17 cellular contexts compared by ENCODE assay signal in the genomic region with DNA sequence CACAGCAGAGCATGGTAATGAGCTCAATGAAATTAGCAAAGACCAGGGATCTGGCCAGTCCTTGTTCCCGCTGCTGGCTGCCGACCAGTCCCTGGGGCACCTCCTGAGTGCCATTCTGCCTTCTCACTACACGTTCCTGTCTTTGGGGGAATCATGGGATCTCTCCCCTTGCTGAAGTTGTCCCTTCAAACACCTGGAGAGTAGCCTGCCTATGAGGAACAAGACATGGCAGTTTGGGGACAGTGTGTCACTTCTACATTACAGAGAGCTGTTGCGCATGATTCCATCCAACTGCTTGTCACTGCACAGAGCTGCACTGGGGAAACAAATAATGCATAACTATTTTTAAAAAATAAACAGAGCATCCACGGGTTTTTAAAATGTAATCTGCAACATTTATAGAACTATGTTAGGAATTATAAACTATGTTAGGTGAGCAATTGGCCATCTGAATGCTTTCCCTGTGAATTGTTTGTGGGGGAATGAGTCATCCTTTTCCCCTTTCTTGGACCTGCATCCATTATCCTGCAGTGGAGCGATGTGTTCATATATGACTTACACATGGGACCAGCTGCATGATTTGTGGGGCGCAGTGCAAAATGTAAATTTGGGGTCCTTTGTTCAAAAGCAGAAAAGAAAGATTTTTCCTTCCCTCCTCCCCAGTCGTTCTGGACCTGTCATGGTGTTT.
DNase-seq lines count a peak whose midpoint lies in the region; ATAC-seq and TF ChIP-seq lines count a peak whose summit lies in the region.
"Had no signal": no experiment of that assay in that cellular context is flagged by ENCODE, and none has a peak within 500 bp of the region (broad histone marks: within the 10 kb centered on the region; RNA-seq: fewer than 3 reads in every experiment).

No MANE protein-coding gene starts in this region.

- no peaks in the 10 kb centered on the region for H3K79me2 ChIP-seq in PC-9 (ENCODE audit: low read depth)
- H3K79me2 ChIP-seq in mammary epithelial cell (ENCODE audit: insufficient read depth, low read length), result no peaks in the 10 kb centered on the region
- H3K79me2 ChIP-seq: parathyroid adenoma had no signal

- peaks cover 0 to 4% (median 0%) of the 10 kb centered on the region in 5 donors for H3K27me3 Mint-ChIP-seq in naive thymus-derived CD4-positive, alpha-beta T cell
- H3K27me3 Mint-ChIP-seq: activated CD4-positive, alpha-beta T cell treated with anti-CD3 and anti-CD28 coated beads, Interleukin-2, amount 10 ng/mL, durations not matched to agents 7 days and 5 days; CD8-positive, alpha-beta memory T cell had no signal

- intact Hi-C loops in PC-9 (cut with micrococcal nuclease; ENCODE audit: unreplicated experiment), result no loop called here
- intact Hi-C loops in mammary epithelial cell (cut with micrococcal nuclease), result no loop called here
- intact Hi-C loops in naive thymus-derived CD4-positive, alpha-beta T cell (cut with micrococcal nuclease), result loop anchor here (5.0 to 10.0 kb wide), 2 partner anchors 37 to 765 kb away; no protein-coding TSS in a partner anchor

- H3F3A ChIP-seq in PC-9 (ENCODE audit: insufficient read depth, low read depth), result peaks cover 17% of the 10 kb centered on the region

- H3K27ac Mint-ChIP-seq in naive thymus-derived CD4-positive, alpha-beta T cell, result peak overlapping the region in 2 of 9 donors; percentile 54 to 78
- H3K27ac Mint-ChIP-seq: activated CD4-positive, alpha-beta T cell treated with anti-CD3 and anti-CD28 coated beads, Interleukin-2, amount 10 ng/mL, durations not matched to agents 7 days and 5 days; activated naive CD4-positive, alpha-beta T cell treated with anti-CD3 and anti-CD28 coated beads, Interleukin-2, amount 50 U/mL, for 72 hours had no signal

- H3K4me1 Mint-ChIP-seq in naive thymus-derived CD4-positive, alpha-beta T cell, result peaks cover 6 to 31% (median 19%) of the 10 kb centered on the region in 7 donors

- H3K4me3 ChIP-seq in PC-9 (no peak overlapping the region), mammary epithelial cell (replicated peaks in 1 of 3; ENCODE audit: insufficient read depth in 1 of 3, low read depth in 2 of 3, low read length in 3 of 3) (no peak overlapping the region)
- H3K4me3 ChIP-seq in naive thymus-derived CD4-positive, alpha-beta T cell (ENCODE audit: low read length), result no peak overlapping the region
- H3K4me3 ChIP-seq: cardiac muscle cell, tibial nerve had no signal

- TF ChIP-seq CTCF in PC-9 (conservative IDR thresholded peaks at IDR 0.05) (no peak), mammary epithelial cell (conservative IDR thresholded peaks at IDR 0.05 in 1 of 2, IDR thresholded peaks at IDR 0.05 in 1 of 2; ENCODE audit: extremely low read depth in 1 of 2, insufficient read depth in 1 of 2, low read depth in 1 of 2, low read length in 2 of 2) (no peak), omental fat pad (IDR thresholded peaks at IDR 0.05) (no peak)

- POLR2A ChIA-PET in PC-9 (lab: Charles Lee; ENCODE audit: unreplicated experiment), result no interaction called here
- POLR2A ChIA-PET in naive thymus-derived CD4-positive, alpha-beta T cell (lab: Charles Lee), result no interaction called here

- no peaks in the 10 kb centered on the region for H3K9me2 ChIP-seq in PC-9 (ENCODE audit: insufficient read depth)

- peaks cover 0 to 9% (median 0%) of the 10 kb centered on the region in 5 donors for H3K36me3 Mint-ChIP-seq in naive thymus-derived CD4-positive, alpha-beta T cell
- H3K36me3 Mint-ChIP-seq: activated naive CD4-positive, alpha-beta T cell treated with anti-CD3 and anti-CD28 coated beads, Interleukin-2, amount 50 U/mL, for 72 hours; CD8-positive, alpha-beta memory T cell had no signal

- no peaks in the 10 kb centered on the region for H4K20me1 ChIP-seq in PC-9 (ENCODE audit: insufficient read depth)
- no peaks in the 10 kb centered on the region for H4K20me1 ChIP-seq in mammary epithelial cell (ENCODE audit: insufficient read depth, low read length)

- no peak overlapping the region for H2AFZ ChIP-seq in PC-9
- no peak overlapping the region for H2AFZ ChIP-seq in mammary epithelial cell (ENCODE audit: low read depth, low read length)
- H2AFZ ChIP-seq: parathyroid adenoma had no signal

- CTCF ChIA-PET in PC-9 (lab: Charles Lee) (no interaction called here), mammary epithelial cell (lab: Charles Lee; ENCODE audit: low non-redundant PET) (no interaction called here)
- CTCF ChIA-PET in naive thymus-derived CD4-positive, alpha-beta T cell (lab: Charles Lee), result no interaction called here

- DNase-seq in EH (ENCODE audit: low read depth), result peak; percentile 58
- peak in 1 of 2 experiments; percentile 48 for DNase-seq in PC-9
- peak; percentile 1 for DNase-seq in mammary epithelial cell
- peak; percentile 64 for DNase-seq in renal cortical epithelial cell (ENCODE audit: low read depth)
- no peak for DNase-seq in naive thymus-derived CD4-positive, alpha-beta T cell
- no peak for DNase-seq in omental fat pad (ENCODE audit: low spot score)
- DNase-seq: activated CD4-positive, alpha-beta T cell treated with anti-CD3 and anti-CD28 coated beads, Interleukin-2, amount 10 ng/mL, durations not matched to agents 7 days and 5 days; CD8-positive, alpha-beta memory T cell; foreskin melanocyte; GOT3; NCI-H187 had no signal

- no peaks in the 10 kb centered on the region for H3K9me3 ChIP-seq in PC-9 (ENCODE audit: insufficient read depth, low read depth)
- peaks cover 10% of the 10 kb centered on the region for H3K9me3 ChIP-seq in mammary epithelial cell (replicated peaks; ENCODE audit: insufficient read depth, low read length)
- H3K9me3 ChIP-seq in naive thymus-derived CD4-positive, alpha-beta T cell (ENCODE audit: control insufficient read depth in 2 of 3, low read length in 3 of 3), result no peaks in the 10 kb centered on the region
- H3K9me3 ChIP-seq: tibial nerve had no signal

- H3K4me3 Mint-ChIP-seq in naive thymus-derived CD4-positive, alpha-beta T cell, result no peak overlapping the region
- H3K4me3 Mint-ChIP-seq: activated CD4-positive, alpha-beta T cell treated with anti-CD3 and anti-CD28 coated beads, Interleukin-2, amount 10 ng/mL, durations not matched to agents 7 days and 5 days had no signal

- H3K4me1 ChIP-seq in PC-9 (replicated peaks; ENCODE audit: insufficient read depth) (peaks cover 30% of the 10 kb centered on the region), mammary epithelial cell (ENCODE audit: insufficient read depth, low read length) (no peaks in the 10 kb centered on the region)
- peaks cover 10 to 21% of the 10 kb centered on the region in 2 donors for H3K4me1 ChIP-seq in naive thymus-derived CD4-positive, alpha-beta T cell (ENCODE audit: control insufficient read depth in 2 of 2, insufficient read depth in 2 of 2, low read length in 2 of 2)
- H3K4me1 ChIP-seq: tibial nerve had no signal

- H3K27ac ChIP-seq in PC-9, result no peak overlapping the region
- H3K27ac ChIP-seq in mammary epithelial cell (ENCODE audit: insufficient read depth, low read depth, low read length), result no peak overlapping the region
- no peak overlapping the region for H3K27ac ChIP-seq in naive thymus-derived CD4-positive, alpha-beta T cell (ENCODE audit: low read depth, low read length)
- H3K27ac ChIP-seq: cardiac muscle cell, parathyroid adenoma, tibial nerve had no signal

- H3K36me3 ChIP-seq in PC-9 (ENCODE audit: low read depth) (no peaks in the 10 kb centered on the region), mammary epithelial cell (ENCODE audit: insufficient read depth, low read length) (no peaks in the 10 kb centered on the region)
- no peaks in the 10 kb centered on the region for H3K36me3 ChIP-seq in naive thymus-derived CD4-positive, alpha-beta T cell (ENCODE audit: control insufficient read depth in 2 of 3, insufficient read depth in 3 of 3, low read length in 3 of 3)
- H3K36me3 ChIP-seq: cardiac muscle cell, tibial nerve had no signal

- no peaks in the 10 kb centered on the region for H3K27me3 ChIP-seq in PC-9 (ENCODE audit: insufficient read depth, low read depth)
- H3K27me3 ChIP-seq in mammary epithelial cell (ENCODE audit: insufficient read depth, low read length), result no peaks in the 10 kb centered on the region
- no peaks in the 10 kb centered on the region for H3K27me3 ChIP-seq in naive thymus-derived CD4-positive, alpha-beta T cell (ENCODE audit: control insufficient read depth in 2 of 2, insufficient read depth in 2 of 2, low read length in 2 of 2)
- H3K27me3 ChIP-seq: cardiac muscle cell, tibial nerve had no signal

- peaks cover 0 to 3% (median 0%) of the 10 kb centered on the region in 11 donors for H3K9me3 Mint-ChIP-seq in naive thymus-derived CD4-positive, alpha-beta T cell
- H3K9me3 Mint-ChIP-seq: activated naive CD4-positive, alpha-beta T cell treated with anti-CD3 and anti-CD28 coated beads, Interleukin-2, amount 50 U/mL, for 72 hours had no signal

- in situ Hi-C loops in mammary epithelial cell (cut with MboI; ENCODE audit: low sequenced_read_pairs in 2 of 2), result no loop called here

- no peak for ATAC-seq in naive thymus-derived CD4-positive, alpha-beta T cell
- no peak for ATAC-seq in GM21825 (IDR thresholded peaks at IDR 0.05; ENCODE audit: unreplicated experiment)
- ATAC-seq in HG03439 (IDR thresholded peaks at IDR 0.05; ENCODE audit: unreplicated experiment), result no peak
- no peak for ATAC-seq in omental fat pad (ENCODE audit: low FRiP score)
- ATAC-seq: activated naive CD4-positive, alpha-beta T cell treated with anti-CD3 and anti-CD28 coated beads, Interleukin-2, amount 50 U/mL, for 72 hours had no signal

- H3K4me2 ChIP-seq in PC-9 (0 out of 2 replicates have a peak overlapping the region, but pooled peaks have one; percentile 10), mammary epithelial cell (ENCODE audit: insufficient read depth, low read depth, low read length) (no peak overlapping the region)

- no peak overlapping the region for H3K9ac ChIP-seq in mammary epithelial cell (ENCODE audit: insufficient read depth, low read length)
- H3K9ac ChIP-seq: parathyroid adenoma had no signal

- dilution Hi-C loops in mammary epithelial cell (cut with HindIII; ENCODE audit: low sequenced_read_pairs), result no loop called here

- BruUV-seq in PC-9 (replicated peaks; lab: Mats Ljungman, UMichigan) (no TSS peak), mammary epithelial cell (replicated peaks; lab: Mats Ljungman, UMichigan) (no TSS peak)

- 50% methylated on average over 8 of the region's 8 CpGs for WGBS in mammary epithelial cell (ENCODE audit: low coverage, missing lambda C conversion rate)

Comparison
In these comparisons a context has a peak if more than half of its experiments do, and no peak if none do; other contexts are left out.
1. DNase-seq: peak in EH (single experiment), mammary epithelial cell (single experiment) and renal cortical epithelial cell (single experiment); none in naive thymus-derived CD4-positive, alpha-beta T cell (0 of 9) and omental fat pad (single experiment).
2. intact Hi-C loops: an anchor here in naive thymus-derived CD4-positive, alpha-beta T cell (5.0 to 10.0 kb wide); none called in PC-9 and mammary epithelial cell.